Comparison of ENCODE assay signal across 6 cellular contexts in the genomic region with DNA sequence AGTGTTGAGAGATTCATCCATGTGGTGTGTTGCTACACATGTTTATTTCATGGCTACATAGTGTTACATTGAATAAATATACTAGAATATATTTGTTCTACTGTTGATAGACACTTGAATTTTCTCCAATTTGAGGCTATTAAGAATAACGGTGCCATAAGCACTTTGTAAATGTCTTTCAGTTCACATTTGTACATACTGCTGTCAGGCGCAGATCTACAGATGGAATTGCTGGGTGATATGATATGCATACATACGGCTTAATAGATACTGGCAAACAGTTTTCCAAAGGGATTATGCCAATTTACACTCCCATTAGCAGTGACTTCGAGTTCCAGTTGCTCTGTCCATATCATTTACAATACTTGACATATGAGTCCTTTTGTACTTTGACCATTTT. TPM values are rescaled to one million over a fixed set of nuclear protein-coding genes. Genes with fewer than 3 reads are reported as not detected.
"Had no signal": no experiment of that assay in that cellular context is flagged by ENCODE, and none has a peak within 500 bp of the region (broad histone marks: within the 10 kb centered on the region; RNA-seq: fewer than 3 reads in every experiment).

No MANE protein-coding gene starts in this region.

RNA-seq across cellular contexts. Expression of gene GYPE, which starts 33.5 kb away (rescaled TPM):
- total RNA-seq: dermis microvascular lymphatic vessel endothelial cell, endothelial cell of umbilical vein, esophagus mucosa, esophagus squamous epithelium, foreskin keratinocyte, glomerular endothelial cell had no signal
- polyA plus RNA-seq: foreskin keratinocyte had no signal
